23 cellular contexts compared by ENCODE assay signal in genomic region chr17:50078430-50078829, GRCh38.
"Had no signal": no experiment of that assay in that cellular context is flagged by ENCODE, and none has a peak within 500 bp of the region (broad histone marks: within the 10 kb centered on the region; RNA-seq: fewer than 3 reads in every experiment).

No MANE protein-coding gene starts in this region.

- H3K27me3 ChIP-seq: brain microvascular endothelial cell, esophagus squamous epithelium, hepatocyte, transverse colon, uterus had no signal

- H3K27ac ChIP-seq: brain microvascular endothelial cell, hepatocyte, neutrophil, transverse colon, uterus had no signal

- H3K4me1 ChIP-seq: uterus had no signal

- H3K4me2 ChIP-seq: hepatocyte had no signal

- ATAC-seq: natural killer cell; stimulated activated naive CD8-positive, alpha-beta T cell treated with anti-CD3 and anti-CD28 coated beads, Interleukin-15, Interleukin-2, amounts not matched to agents 100 U/mL and 50 U/mL, for 24 hours; T-cell had no signal

- DNase-seq: activated B cell treated with CpG ODN at 0.5 μM for 24 hours; activated CD4-positive, alpha-beta memory T cell treated with anti-CD3 and anti-CD28 coated beads for 36 hours; activated CD4-positive, alpha-beta T cell treated with anti-CD3 and anti-CD28 coated beads for 4 hours; activated naive CD4-positive, alpha-beta T cell treated with Interleukin-2 at 50 U/mL for 16 hours; activated naive CD8-positive, alpha-beta T cell treated with anti-CD3 and anti-CD28 coated beads, Interleukin-2, amount 10 ng/mL, durations not matched to agents 7 days and 5 days; activated T-cell treated with anti-CD3 and anti-CD28 coated beads for 4 hours; amygdala; brain microvascular endothelial cell; cerebellar nuclear complex; effector CD8-positive, alpha-beta T cell; esophagus squamous epithelium; mesendoderm; natural killer cell; stimulated activated CD4-positive, alpha-beta T cell treated with anti-CD3 and anti-CD28 coated beads, Interleukin-12 subunit alpha, Interleukin-12 subunit beta, amount 100 ng/mL, for 4 hours; stimulated activated CD4-positive, alpha-beta T cell treated with anti-CD3 and anti-CD28 coated beads, Interleukin-1b, Interleukin-23, amount 100 ng/mL, for 48 hours; stimulated activated CD8-positive, alpha-beta memory T cell treated with anti-CD3 and anti-CD28 coated beads, Interleukin-4, amount 100 ng/mL, for 48 hours; stimulated activated naive CD8-positive, alpha-beta T cell treated with anti-CD3 and anti-CD28 coated beads, Interleukin-15, Interleukin-2, amounts not matched to agents 100 U/mL and 50 U/mL, for 24 hours; substantia nigra; T-cell; transverse colon; uterus had no signal

- H3K79me2 ChIP-seq: hepatocyte had no signal

- H3K4me3 ChIP-seq: esophagus squamous epithelium, hepatocyte, transverse colon, uterus had no signal

- H3K9me3 ChIP-seq: esophagus squamous epithelium, neutrophil, transverse colon, uterus had no signal

- H2AFZ ChIP-seq: hepatocyte had no signal

- H3K36me3 ChIP-seq: neutrophil, uterus had no signal
